In genomic region chr2:69798466-69798908, GRCh38 we compare ENCODE assay signal across 8 cellular contexts. TPM values are rescaled to one million over a fixed set of nuclear protein-coding genes. Genes with fewer than 3 reads are reported as not detected.
A peak's percentile ranks its signal among the peaks of the same experiment; 100 is the strongest.
DNase-seq lines count a peak whose midpoint lies in the region; ATAC-seq, FAIRE-seq and TF ChIP-seq lines count a peak whose summit lies in the region.

No MANE protein-coding gene starts in this region.

- WGBS in esophagus squamous epithelium, 2 donors, result 10 to 30% methylated on average over 6 to 7 of the region's 7 CpGs
- 30 to 36% methylated on average over 7 of the region's 7 CpGs for WGBS in pancreas, 2 donors

- H3K4me1 ChIP-seq in esophagus squamous epithelium, result peaks cover 0 to 25% (median 5%) of the 10 kb centered on the region in 3 donors
- H3K4me1 ChIP-seq in pancreas, result peaks cover 0 to 16% (median 12%) of the 10 kb centered on the region in 3 donors

- no peak for FAIRE-seq in pancreas (lab: Jason Lieb, UNC)

- H3K27ac ChIP-seq in esophagus squamous epithelium, result peak overlapping the region; percentile 32 to 71 (median 51)
- peak overlapping the region; percentile 36 to 72 (median 60) for H3K27ac ChIP-seq in pancreas

- no peak for TF ChIP-seq POLR2A in esophagus squamous epithelium (IDR thresholded peaks at IDR 0.05)

- ATAC-seq in GM18498 (IDR thresholded peaks at IDR 0.05; ENCODE audit: unreplicated experiment) (peak; percentile 17), pancreas (peak; percentile 24 to 59 (median 36)), HG03097 (IDR thresholded peaks at IDR 0.05; ENCODE audit: low FRiP score, unreplicated experiment) (no peak), HG03571 (IDR thresholded peaks at IDR 0.05; ENCODE audit: unreplicated experiment) (no peak)

- H3K9me3 ChIP-seq in esophagus squamous epithelium, result no peaks in the 10 kb centered on the region
- H3K9me3 ChIP-seq in pancreas, result no peaks in the 10 kb centered on the region

- DNase-seq in NCI-H226 (peak; percentile 70), esophagus squamous epithelium (lab: John Stamatoyannopoulos, UW) (no peak), pancreas (no peak), cerebellum (ENCODE audit: low spot score) (no peak), inferior parietal cortex (ENCODE audit: extremely low spot score) (no peak)

- H3K27me3 ChIP-seq in esophagus squamous epithelium (no peaks in the 10 kb centered on the region), pancreas (no peaks in the 10 kb centered on the region)

- H3K36me3 ChIP-seq in esophagus squamous epithelium (peaks cover 0 to 60% (median 0%) of the 10 kb centered on the region in 3 donors), pancreas (peaks cover 0 to 6% (median 4%) of the 10 kb centered on the region in 3 donors)

- intact Hi-C loops in esophagus squamous epithelium (cut with DNase I) (no loop called here), pancreas (cut with DNase I) (no loop called here)

- TF ChIP-seq CTCF in esophagus squamous epithelium (IDR thresholded peaks at IDR 0.05) (no peak), pancreas (IDR thresholded peaks at IDR 0.05) (no peak)

- peak overlapping the region in 3 of 4 donors; percentile 2 to 52 (median 16) for H3K4me3 ChIP-seq in esophagus squamous epithelium
- peak overlapping the region in 1 of 4 donors; percentile 8 for H3K4me3 ChIP-seq in pancreas

RNA-seq across cellular contexts. Expression of gene GMCL1, which starts 31.0 kb away (rescaled TPM):
- total RNA-seq in esophagus squamous epithelium (10 to 100 TPM; 11.9 to 15.6 (median 13.4) TPM), pancreas (10 to 100 TPM in 2 of 6 donors, 1 to 10 TPM in 4; 9.2 to 15.4 (median 9.4) TPM), cerebellum (16.2 TPM)
- 10 to 100 TPM in 1 of 2 donors, 1 to 10 TPM in 1; 7.6 to 12.9 TPM for polyA plus RNA-seq in pancreas

RNA-seq across cellular contexts. Expression of gene ANXA4, which starts 56.6 kb away (rescaled TPM):
- total RNA-seq in esophagus squamous epithelium, result 10 to 100 TPM; 24.8 to 66.4 (median 43.6) TPM
- 100 to 1,000 TPM; 338 to 762 (median 463) TPM for total RNA-seq in pancreas
- 100 to 1,000 TPM; 215 to 540 TPM for polyA plus RNA-seq in pancreas
- total RNA-seq in cerebellum, result 6.0 TPM

Comparison
In these comparisons a context has a peak if more than half of its experiments do, and no peak if none do; other contexts are left out.
1. ATAC-seq: peak in GM18498 (single experiment) and pancreas (4 of 4); none in HG03097 (single experiment) and HG03571 (single experiment).
2. RNA of gene ANXA4, which starts 56.6 kb away (total RNA-seq): 338 to 762 TPM in pancreas; 24.8 to 66.4 TPM in esophagus squamous epithelium and 6.0 TPM in cerebellum (single experiment); every median in the first group is over 4 times any median in the second.